ENCODE assay signal across 8 cellular contexts in genomic region chr1:155070721-155071556, GRCh38. TPM values are rescaled to one million over a fixed set of nuclear protein-coding genes. Genes with fewer than 3 reads are reported as not detected.
A peak's percentile ranks its signal among the peaks of the same experiment; 100 is the strongest.
DNase-seq lines count a peak whose midpoint lies in the region; ATAC-seq and TF ChIP-seq lines count a peak whose summit lies in the region.

No MANE protein-coding gene starts in this region.

- ATAC-seq in HG03095 (IDR thresholded peaks at IDR 0.05; ENCODE audit: unreplicated experiment) (peak; percentile 54), gastroesophageal sphincter (peak; percentile 87), GM19452 (IDR thresholded peaks at IDR 0.05; ENCODE audit: unreplicated experiment) (no peak)

- peaks cover 30% of the 10 kb centered on the region for H3K27me3 Mint-ChIP-seq in type B pancreatic cell

- no peak for TF ChIP-seq EP300 in gastroesophageal sphincter (IDR thresholded peaks at IDR 0.05)

- H3K27ac Mint-ChIP-seq in type B pancreatic cell: peak overlapping the region; percentile 62

- peak overlapping the region; percentile 51 for H3K4me3 ChIP-seq in GM12864 (ENCODE audit: low read depth, low read length)
- peak overlapping the region; percentile 37 to 55 for H3K4me3 ChIP-seq in gastroesophageal sphincter

- DNase-seq in GM12864 (ENCODE audit: low read depth) (no peak), OCI-M1 (lab: John Stamatoyannopoulos, UW) (peak; percentile 83), activated gamma-delta T cell treated with Interleukin-2 at 50 U/mL for 16 hours (peak; percentile 76), occipital lobe (lab: John Stamatoyannopoulos, UW) (peak; percentile 62), type B pancreatic cell (ENCODE audit: extremely low spot score, unreplicated experiment) (no peak)

- H3K4me1 ChIP-seq in gastroesophageal sphincter: peaks cover 0 to 23% (median 7%) of the 10 kb centered on the region in 3 donors

- H3K9me3 Mint-ChIP-seq in type B pancreatic cell: no peaks in the 10 kb centered on the region

- peaks cover 0 to 9% of the 10 kb centered on the region in 2 donors for H3K36me3 ChIP-seq in gastroesophageal sphincter

- TF ChIP-seq CTCF in GM12864 (IDR thresholded peaks at IDR 0.05; ENCODE audit: low read depth, low read length, missing control alignments): peak; percentile 51
- peak in 3 of 4 experiments; percentile 45 to 63 (median 46) for TF ChIP-seq CTCF in gastroesophageal sphincter (IDR thresholded peaks at IDR 0.05)
- TF ChIP-seq CTCF in type B pancreatic cell (conservative IDR thresholded peaks at IDR 0.05): peak; percentile 80

- H3K27ac ChIP-seq in gastroesophageal sphincter: peak overlapping the region in 3 of 4 donors; percentile 59 to 82 (median 74)

- no peaks in the 10 kb centered on the region for H3K36me3 Mint-ChIP-seq in type B pancreatic cell

- peak overlapping the region; percentile 81 for H3K4me3 Mint-ChIP-seq in type B pancreatic cell

- H3K27me3 ChIP-seq in gastroesophageal sphincter: no peaks in the 10 kb centered on the region

- no peak for TF ChIP-seq POLR2A in gastroesophageal sphincter (IDR thresholded peaks at IDR 0.05)

- no peaks in the 10 kb centered on the region for H3K9me3 ChIP-seq in gastroesophageal sphincter

- H3K4me1 Mint-ChIP-seq in type B pancreatic cell (ENCODE audit: unreplicated experiment): peaks cover 9% of the 10 kb centered on the region

- 25% methylated on average over 5 of the region's 60 CpGs; no CpG with 5 or more reads in 1 of the 2 donors for WGBS in gastroesophageal sphincter (ENCODE audit: low coverage in 1 of 2), 2 donors

RNA-seq across cellular contexts. Expression of gene EFNA4, which starts 7.4 kb away (rescaled TPM):
- 1 to 10 TPM in 3 of 4 donors, under 1 TPM in 1; 0.81 to 5.8 (median 2.3) TPM for total RNA-seq in gastroesophageal sphincter
- 0.62 TPM for total RNA-seq in occipital lobe
- 21.2 and 22.1 TPM in 2 replicates for total RNA-seq in type B pancreatic cell (ENCODE audit: low replicate concordance)

RNA-seq across cellular contexts. Expression of gene EFNA3, which starts 7.7 kb away (rescaled TPM):
- under 1 TPM in 2 of 4 donors, not detected in 2; 0.27 to 0.77 TPM for total RNA-seq in gastroesophageal sphincter
- 7.6 TPM for total RNA-seq in occipital lobe
- total RNA-seq in type B pancreatic cell (ENCODE audit: low replicate concordance): 3.4 and 4.7 TPM in 2 replicates

RNA-seq across cellular contexts. Expression of gene ADAM15, which starts 19.8 kb away (rescaled TPM):
- total RNA-seq in gastroesophageal sphincter (100 to 1,000 TPM in 2 of 4 donors, 10 to 100 TPM in 2; 65.4 to 115 (median 100.0) TPM), occipital lobe (13.3 TPM), type B pancreatic cell (ENCODE audit: low replicate concordance) (61.9 and 69.0 TPM in 2 replicates)

RNA-seq across cellular contexts. Expression of gene DCST1, which starts 37.3 kb away (rescaled TPM):
- total RNA-seq in gastroesophageal sphincter (not detected), occipital lobe (not detected), type B pancreatic cell (ENCODE audit: low replicate concordance) (not detected in 2 replicates)

RNA-seq across cellular contexts. Expression of gene DCST2, which starts 37.4 kb away (rescaled TPM):
- total RNA-seq in gastroesophageal sphincter (under 1 TPM in 2 of 4 donors, not detected in 2; 0.35 to 0.54 TPM), occipital lobe (0.16 TPM), type B pancreatic cell (ENCODE audit: low replicate concordance) (1.6 and 2.4 TPM in 2 replicates)

Comparison
In these comparisons a context has a peak if more than half of its experiments do, and no peak if none do; other contexts are left out.
1. DNase-seq: peak in OCI-M1 (single experiment), activated gamma-delta T cell treated with Interleukin-2 at 50 U/mL for 16 hours (single experiment) and occipital lobe (single experiment); none in GM12864 (single experiment) and type B pancreatic cell (single experiment).
2. Peak in every context shown above with its lines, with median percentiles within 50 percentile points of each other: CTCF ChIP-seq.